10 cellular contexts compared by ENCODE assay signal in genomic region chr15:92954578-92954977, GRCh38. TPM values are rescaled to one million over a fixed set of nuclear protein-coding genes. Genes with fewer than 3 reads are reported as not detected.
DNase-seq lines count a peak whose midpoint lies in the region; ATAC-seq and TF ChIP-seq lines count a peak whose summit lies in the region.
"Had no signal": no experiment of that assay in that cellular context is flagged by ENCODE, and none has a peak within 500 bp of the region (broad histone marks: within the 10 kb centered on the region; RNA-seq: fewer than 3 reads in every experiment).

No MANE protein-coding gene starts in this region.

- peaks cover 14% of the 10 kb centered on the region for H3K36me3 ChIP-seq in BJ (ENCODE audit: control insufficient read depth, insufficient read depth, low read length)
- H3K36me3 ChIP-seq in GM23338 (ENCODE audit: insufficient read depth) = peaks cover 75% of the 10 kb centered on the region
- H3K36me3 ChIP-seq in SJCRH30 = peaks cover 98% of the 10 kb centered on the region
- H3K36me3 ChIP-seq in iPS DF 6.9 (ENCODE audit: control insufficient read depth, insufficient read depth, low read length) = peaks cover 6% of the 10 kb centered on the region; the same call in 1 of the 2 replicates

- H4K20me1 ChIP-seq in GM23338 (replicated peaks; ENCODE audit: insufficient read depth) = peaks cover 8% of the 10 kb centered on the region

- H3K4me3 ChIP-seq in BJ (ENCODE audit: low read depth, low read length) = no peak overlapping the region
- no peak overlapping the region for H3K4me3 ChIP-seq in GM23338
- no peak overlapping the region for H3K4me3 ChIP-seq in SJCRH30
- no peak overlapping the region for H3K4me3 ChIP-seq in iPS DF 6.9 (ENCODE audit: low read length)

- H3K27me3 ChIP-seq in BJ (ENCODE audit: control insufficient read depth, insufficient read depth, low read length) (no peaks in the 10 kb centered on the region), GM23338 (ENCODE audit: insufficient read depth) (no peaks in the 10 kb centered on the region), SJCRH30 (no peaks in the 10 kb centered on the region), iPS DF 6.9 (ENCODE audit: control insufficient read depth, insufficient read depth, low read length) (no peaks in the 10 kb centered on the region)

- CTCF ChIA-PET in BJ (lab: Yijun Ruan, JAX) = interaction anchor here (1.6 kb wide), 1 partner anchor 10 kb away, joined by 7 read pairs; no protein-coding TSS in a partner anchor

- H3K9me3 Mint-ChIP-seq in GM23338 = peaks cover 9% of the 10 kb centered on the region

- ATAC-seq in GM23338 = no peak; the same call in 2 of the 3 replicates
- ATAC-seq in GM18873 (IDR thresholded peaks at IDR 0.05; ENCODE audit: low FRiP score, unreplicated experiment) = no peak
- ATAC-seq: left cardiac atrium had no signal

- no peak overlapping the region for H3K27ac Mint-ChIP-seq in GM23338

- no peaks in the 10 kb centered on the region for H3K4me1 Mint-ChIP-seq in GM23338

- TF ChIP-seq CTCF in BJ (IDR thresholded peaks at IDR 0.05; ENCODE audit: insufficient read depth, low read depth, low read length) = peak; percentile 28; the same call in 1 of the 2 replicates
- TF ChIP-seq CTCF in GM23338 (conservative IDR thresholded peaks at IDR 0.05; ENCODE audit: low read depth in 2 of 2) = peak; percentile 61 to 69

- no peaks in the 10 kb centered on the region for H3K27me3 Mint-ChIP-seq in GM23338 (ENCODE audit: insufficient read depth, low read depth, poor library complexity)

- H3K4me3 Mint-ChIP-seq in GM23338 = no peak overlapping the region

- H3K9me2 ChIP-seq in GM23338 (ENCODE audit: insufficient read depth) = no peaks in the 10 kb centered on the region

- H3K27ac ChIP-seq in GM23338 (ENCODE audit: low read depth) (no peak overlapping the region), SJCRH30 (no peak overlapping the region), iPS DF 6.9 (ENCODE audit: low read length) (no peak overlapping the region)

- H3K9me3 ChIP-seq in SJCRH30 (replicated peaks) (peaks cover 8% of the 10 kb centered on the region), iPS DF 6.9 (ENCODE audit: control insufficient read depth, insufficient read depth, low read length) (no peaks in the 10 kb centered on the region)

- H3K4me2 ChIP-seq in GM23338 = no peak overlapping the region

- H3K4me1 ChIP-seq in GM23338 (ENCODE audit: insufficient read depth) = no peaks in the 10 kb centered on the region
- H3K4me1 ChIP-seq in SJCRH30 = peaks cover 5% of the 10 kb centered on the region
- no peaks in the 10 kb centered on the region for H3K4me1 ChIP-seq in iPS DF 6.9 (ENCODE audit: control insufficient read depth, insufficient read depth, low read length)

- POLR2A ChIA-PET in BJ (lab: Charles Lee) = no interaction called here

- no peak overlapping the region for H2AFZ ChIP-seq in GM23338

- H3F3A ChIP-seq in GM23338 (replicated peaks; ENCODE audit: low read depth) = peaks cover 2% of the 10 kb centered on the region; the same call in 1 of the 2 replicates

- DNase-seq in BJ (ENCODE audit: low read depth) = no peak
- peak; percentile 50 for DNase-seq in GM23338 (ENCODE audit: low spot score)
- DNase-seq in SJCRH30 = peak; percentile 33 to 64
- DNase-seq in iPS DF 6.9 (ENCODE audit: low read depth, low spot score) = peak; percentile 9
- DNase-seq in COLO829 (ENCODE audit: low spot score) = no peak
- DNase-seq in stimulated activated CD8-positive, alpha-beta memory T cell treated with anti-CD3 and anti-CD28 coated beads, Interleukin-4, amount 100 ng/mL, for 48 hours = no peak
- DNase-seq in NCI-H2081 treated with DMSO at 0.1 percent for 48 hours (lab: John Stamatoyannopoulos, UW) = no peak
- DNase-seq: activated CD4-positive, alpha-beta T cell treated with anti-CD3 and anti-CD28 coated beads, Interleukin-2, amount 50 U/mL, for 1 hour; left cardiac atrium had no signal

- peaks cover 85% of the 10 kb centered on the region for H3K36me3 Mint-ChIP-seq in GM23338 (ENCODE audit: low read depth)

- no CpG with 5 or more reads among the region's 8 CpGs for WGBS in iPS DF 6.9 (ENCODE audit: insufficient coverage, insufficient read length)

- H3K79me2 ChIP-seq in GM23338 (replicated peaks; ENCODE audit: insufficient read depth) = peaks cover 45% of the 10 kb centered on the region

TF ChIP-seq in GM23338, 12 proteins besides CTCF, POLR2A, EP300 and RAD21 (continues in another document):
- TF ChIP-seq JUNB (IDR thresholded peaks at IDR 0.05; ENCODE audit: unreplicated experiment) (no peak), POLR2AphosphoS5 (IDR thresholded peaks at IDR 0.05; ENCODE audit: low read depth) (no peak), EZH2phosphoT487 (IDR thresholded peaks at IDR 0.05; ENCODE audit: unreplicated experiment) (no peak), CREB1 (CRISPR knock-in tag; IDR thresholded peaks at IDR 0.05; ENCODE audit: low read depth) (no peak), STAT1 (IDR thresholded peaks at IDR 0.05; ENCODE audit: unreplicated experiment) (no peak), NANOG (IDR thresholded peaks at IDR 0.05; ENCODE audit: borderline replicate concordance) (no peak)
- TF ChIP-seq, protein P1, sequence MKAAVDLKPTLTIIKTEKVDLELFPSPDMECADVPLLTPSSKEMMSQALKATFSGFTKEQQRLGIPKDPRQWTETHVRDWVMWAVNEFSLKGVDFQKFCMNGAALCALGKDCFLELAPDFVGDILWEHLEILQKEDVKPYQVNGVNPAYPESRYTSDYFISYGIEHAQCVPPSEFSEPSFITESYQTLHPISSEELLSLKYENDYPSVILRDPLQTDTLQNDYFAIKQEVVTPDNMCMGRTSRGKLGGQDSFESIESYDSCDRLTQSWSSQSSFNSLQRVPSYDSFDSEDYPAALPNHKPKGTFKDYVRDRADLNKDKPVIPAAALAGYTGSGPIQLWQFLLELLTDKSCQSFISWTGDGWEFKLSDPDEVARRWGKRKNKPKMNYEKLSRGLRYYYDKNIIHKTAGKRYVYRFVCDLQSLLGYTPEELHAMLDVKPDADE (IDR thresholded peaks at IDR 0.05) = no peak
- TF ChIP-seq, protein P2, sequence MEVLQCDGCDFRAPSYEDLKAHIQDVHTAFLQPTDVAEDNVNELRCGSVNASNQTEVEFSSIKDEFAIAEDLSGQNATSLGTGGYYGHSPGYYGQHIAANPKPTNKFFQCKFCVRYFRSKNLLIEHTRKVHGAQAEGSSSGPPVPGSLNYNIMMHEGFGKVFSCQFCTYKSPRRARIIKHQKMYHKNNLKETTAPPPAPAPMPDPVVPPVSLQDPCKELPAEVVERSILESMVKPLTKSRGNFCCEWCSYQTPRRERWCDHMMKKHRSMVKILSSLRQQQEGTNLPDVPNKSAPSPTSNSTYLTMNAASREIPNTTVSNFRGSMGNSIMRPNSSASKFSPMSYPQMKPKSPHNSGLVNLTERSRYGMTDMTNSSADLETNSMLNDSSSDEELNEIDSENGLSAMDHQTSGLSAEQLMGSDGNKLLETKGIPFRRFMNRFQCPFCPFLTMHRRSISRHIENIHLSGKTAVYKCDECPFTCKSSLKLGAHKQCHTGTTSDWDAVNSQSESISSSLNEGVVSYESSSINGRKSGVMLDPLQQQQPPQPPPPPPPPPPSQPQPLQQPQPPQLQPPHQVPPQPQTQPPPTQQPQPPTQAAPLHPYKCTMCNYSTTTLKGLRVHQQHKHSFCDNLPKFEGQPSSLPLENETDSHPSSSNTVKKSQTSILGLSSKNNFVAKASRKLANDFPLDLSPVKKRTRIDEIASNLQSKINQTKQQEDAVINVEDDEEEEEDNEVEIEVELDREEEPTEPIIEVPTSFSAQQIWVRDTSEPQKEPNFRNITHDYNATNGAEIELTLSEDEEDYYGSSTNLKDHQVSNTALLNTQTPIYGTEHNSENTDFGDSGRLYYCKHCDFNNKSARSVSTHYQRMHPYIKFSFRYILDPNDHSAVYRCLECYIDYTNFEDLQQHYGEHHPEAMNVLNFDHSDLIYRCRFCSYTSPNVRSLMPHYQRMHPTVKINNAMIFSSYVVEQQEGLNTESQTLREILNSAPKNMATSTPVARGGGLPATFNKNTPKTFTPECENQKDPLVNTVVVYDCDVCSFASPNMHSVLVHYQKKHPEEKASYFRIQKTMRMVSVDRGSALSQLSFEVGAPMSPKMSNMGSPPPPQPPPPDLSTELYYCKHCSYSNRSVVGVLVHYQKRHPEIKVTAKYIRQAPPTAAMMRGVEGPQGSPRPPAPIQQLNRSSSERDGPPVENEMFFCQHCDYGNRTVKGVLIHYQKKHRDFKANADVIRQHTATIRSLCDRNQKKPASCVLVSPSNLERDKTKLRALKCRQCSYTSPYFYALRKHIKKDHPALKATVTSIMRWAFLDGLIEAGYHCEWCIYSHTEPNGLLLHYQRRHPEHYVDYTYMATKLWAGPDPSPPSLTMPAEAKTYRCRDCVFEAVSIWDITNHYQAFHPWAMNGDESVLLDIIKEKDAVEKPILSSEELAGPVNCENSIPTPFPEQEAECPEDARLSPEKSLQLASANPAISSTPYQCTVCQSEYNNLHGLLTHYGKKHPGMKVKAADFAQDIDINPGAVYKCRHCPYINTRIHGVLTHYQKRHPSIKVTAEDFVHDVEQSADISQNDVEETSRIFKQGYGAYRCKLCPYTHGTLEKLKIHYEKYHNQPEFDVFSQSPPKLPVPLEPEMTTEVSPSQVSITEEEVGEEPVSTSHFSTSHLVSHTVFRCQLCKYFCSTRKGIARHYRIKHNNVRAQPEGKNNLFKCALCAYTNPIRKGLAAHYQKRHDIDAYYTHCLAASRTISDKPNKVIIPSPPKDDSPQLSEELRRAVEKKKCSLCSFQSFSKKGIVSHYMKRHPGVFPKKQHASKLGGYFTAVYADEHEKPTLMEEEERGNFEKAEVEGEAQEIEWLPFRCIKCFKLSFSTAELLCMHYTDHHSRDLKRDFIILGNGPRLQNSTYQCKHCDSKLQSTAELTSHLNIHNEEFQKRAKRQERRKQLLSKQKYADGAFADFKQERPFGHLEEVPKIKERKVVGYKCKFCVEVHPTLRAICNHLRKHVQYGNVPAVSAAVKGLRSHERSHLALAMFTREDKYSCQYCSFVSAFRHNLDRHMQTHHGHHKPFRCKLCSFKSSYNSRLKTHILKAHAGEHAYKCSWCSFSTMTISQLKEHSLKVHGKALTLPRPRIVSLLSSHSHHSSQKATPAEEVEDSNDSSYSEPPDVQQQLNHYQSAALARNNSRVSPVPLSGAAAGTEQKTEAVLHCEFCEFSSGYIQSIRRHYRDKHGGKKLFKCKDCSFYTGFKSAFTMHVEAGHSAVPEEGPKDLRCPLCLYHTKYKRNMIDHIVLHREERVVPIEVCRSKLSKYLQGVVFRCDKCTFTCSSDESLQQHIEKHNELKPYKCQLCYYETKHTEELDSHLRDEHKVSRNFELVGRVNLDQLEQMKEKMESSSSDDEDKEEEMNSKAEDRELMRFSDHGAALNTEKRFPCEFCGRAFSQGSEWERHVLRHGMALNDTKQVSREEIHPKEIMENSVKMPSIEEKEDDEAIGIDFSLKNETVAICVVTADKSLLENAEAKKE (CRISPR knock-in tag; IDR thresholded peaks at IDR 0.05) = no peak

RNA-seq across cellular contexts. Expression of gene CHD2, which starts 54.5 kb away (rescaled TPM):
- 38.2 and 47.3 TPM in 2 replicates for polyA plus RNA-seq in BJ (2011; rRNA removed)
- polyA minus RNA-seq in BJ (2011; rRNA and poly(A)+ RNA removed) = 59.7 and 67.5 TPM in 2 replicates
- total RNA-seq in GM23338 (2014; rRNA removed; shearing (Covaris generic)) = 108 and 119 TPM in 2 replicates
- 112 and 130 TPM in 2 replicates for polyA plus RNA-seq in GM23338 (2016; fragmentation: Nextera tagmentation; extraction: Ambion mirVana)
- 64.8 and 82.6 TPM in 2 replicates for total RNA-seq in SJCRH30 (2014; rRNA removed; shearing (Covaris generic))

Comparison
In these comparisons a context has a peak if more than half of its experiments do, and no peak if none do; other contexts are left out.
1. DNase-seq: peak in GM23338 (single experiment), SJCRH30 (2 of 2) and iPS DF 6.9 (single experiment); none in BJ (single experiment), COLO829 (single experiment), stimulated activated CD8-positive, alpha-beta memory T cell treated with anti-CD3 and anti-CD28 coated beads, Interleukin-4, amount 100 ng/mL, for 48 hours (single experiment) and NCI-H2081 treated with DMSO at 0.1 percent for 48 hours (single experiment).